ENCODE assay signal across 29 cellular contexts in the genomic region with DNA sequence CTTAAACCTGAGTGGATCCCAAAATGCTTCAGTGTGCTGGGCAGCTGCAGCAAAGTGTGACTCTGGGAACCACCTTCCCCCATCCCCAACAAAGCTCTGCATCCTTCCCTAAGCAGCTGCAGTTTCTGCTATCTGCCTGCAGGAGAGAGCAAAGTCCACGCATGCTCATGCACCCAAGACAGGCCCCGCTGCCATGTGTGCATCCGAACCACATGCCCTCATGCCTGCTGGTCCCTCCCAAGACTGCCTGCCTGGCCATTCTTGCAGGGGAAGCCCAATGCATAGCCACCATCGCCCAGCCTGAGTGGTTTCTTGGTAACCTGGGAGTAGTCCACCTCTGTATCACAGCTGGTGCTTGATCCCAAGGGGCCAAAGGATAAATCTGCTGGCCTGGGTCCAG.
DNase-seq lines count a peak whose midpoint lies in the region; ATAC-seq, FAIRE-seq and TF ChIP-seq lines count a peak whose summit lies in the region.
"Had no signal": no experiment of that assay in that cellular context is flagged by ENCODE, and none has a peak within 500 bp of the region (broad histone marks: within the 10 kb centered on the region; RNA-seq: fewer than 3 reads in every experiment).

No MANE protein-coding gene starts in this region.

- no peak overlapping the region for H2AFZ ChIP-seq in GM12878 (ENCODE audit: control insufficient read depth, low read depth, low read length)
- H2AFZ ChIP-seq: GM23248 had no signal

- H3K9ac ChIP-seq in GM12878 (ENCODE audit: control insufficient read depth, insufficient read depth, low read length), result no peak overlapping the region
- H3K9ac ChIP-seq: GM23248 had no signal

- RAD21 ChIA-PET in GM12878 (lab: Charles Lee; ENCODE audit: unreplicated experiment), result interaction anchor here (0.6 to 3.1 kb wide), 5 partner anchors 9 to 511 kb away, joined by 3 to 14 read pairs (median 4); no protein-coding TSS in a partner anchor

- H3K9me3 ChIP-seq in GM12878 (replicated peaks; ENCODE audit: control insufficient read depth, insufficient read depth, low read length) (peaks cover 2% of the 10 kb centered on the region; the same call in 2 of the 3 replicates), small intestine (ENCODE audit: control insufficient read depth, low read depth) (no peaks in the 10 kb centered on the region)
- H3K9me3 ChIP-seq: prostate gland, uterus had no signal

- POLR2A ChIA-PET in GM12878 (lab: Charles Lee), result no interaction called here

- in situ Hi-C loops in GM12878 (cut with MboI), result no loop called here

- no peak for TF ChIP-seq POLR2A in GM12878 (IDR thresholded peaks at IDR 0.05; ENCODE audit: low read depth, low read length)

- ATAC-seq in GM12878 (0 out of 3 replicates have a peak, but pooled peaks have one; percentile 8), HG02763 (IDR thresholded peaks at IDR 0.05; ENCODE audit: unreplicated experiment) (no peak)

- DNase-seq in GM12864 (ENCODE audit: low read depth), result no peak
- DNase-seq in HT-29 (ENCODE audit: low spot score), result peak; percentile 13
- DNase-seq in GM12878 (ENCODE audit: low read depth, low spot score), result no peak
- DNase-seq in small intestine, result peak; percentile 31
- no peak for DNase-seq in substantia nigra (lab: John Stamatoyannopoulos, UW)
- DNase-seq in 8988T, result no peak
- DNase-seq: activated CD8-positive, alpha-beta T cell treated with anti-CD3 and anti-CD28 coated beads, Interleukin-2, amount 10 ng/mL, durations not matched to agents 7 days and 5 days; anterior cingulate cortex; CD4-positive, alpha-beta T cell; effector CD8-positive, alpha-beta T cell; foreskin fibroblast; GF-D8; GM23248; IMR-90; naive B cell; NCI-H1092 treated with DMSO at 0.1 percent for 48 hours; NCI-H187; NCI-H2171 treated with DMSO at 0.1 percent for 48 hours; NCI-H524; RPMI8226; stimulated activated CD4-positive, alpha-beta T cell treated with anti-CD3 and anti-CD28 coated beads, Interleukin-15, amount 100 ng/mL, for 24 hours; stimulated activated naive CD4-positive, alpha-beta T cell treated with Interleukin-2 at 50 U/mL for 16 hours; uterus had no signal

- FAIRE-seq in GM12878 (lab: Jason Lieb, UNC) (no peak), small intestine (lab: Jason Lieb, UNC) (no peak)
- FAIRE-seq: bronchial epithelial cell, colon, GM12892 had no signal

- CTCF ChIA-PET in GM12878 (lab: Yijun Ruan, JAX), result interaction anchor here (0.6 to 3.8 kb wide), 19 partner anchors 8 to 622 kb away, joined by 3 to 25 read pairs (median 5); no protein-coding TSS in a partner anchor

- no TSS peak for BruUV-seq in GM12878 (replicated peaks; lab: Mats Ljungman, UMichigan)

- TF ChIP-seq CTCF in GM12864 (IDR thresholded peaks at IDR 0.05; ENCODE audit: low read depth, low read length, missing control alignments) (peak; percentile 31), GM12878 (IDR thresholded peaks at IDR 0.05 in 2 of 3, conservative IDR thresholded peaks at IDR 0.05 in 1 of 3; ENCODE audit: control insufficient read depth in 2 of 3, extremely low read depth in 1 of 3, insufficient read depth in 1 of 3, low read depth in 3 of 3, low read length in 3 of 3) (peak in 2 of 3 experiments; percentile 1 to 20; a peak in 1 of 6 replicates)

- H3K4me1 ChIP-seq in GM12878 (ENCODE audit: control insufficient read depth, insufficient read depth, low read length) (peaks cover 2% of the 10 kb centered on the region; the same call in 1 of the 2 replicates), small intestine (ENCODE audit: control insufficient read depth in 2 of 2, insufficient read depth in 1 of 2, low read depth in 1 of 2, low read length in 1 of 2) (no peaks in the 10 kb centered on the region)
- H3K4me1 ChIP-seq: SJSA1, uterus had no signal

- H4K20me1 ChIP-seq in GM12878 (ENCODE audit: control insufficient read depth, insufficient read depth), result no peaks in the 10 kb centered on the region

- 0 out of 2 replicates have a peak, but pooled peaks have one; percentile 6 for TF ChIP-seq RAD21 in GM12878 (IDR thresholded peaks at IDR 0.05; ENCODE audit: insufficient read depth, low read depth, low read length)

- TF ChIP-seq EP300 in GM12878 (IDR thresholded peaks at IDR 0.05; ENCODE audit: borderline replicate concordance in 1 of 2, control insufficient read depth in 1 of 2, low read depth in 2 of 2, low read length in 2 of 2), result no peak

- 75% methylated on average over 4 of the region's 4 CpGs for WGBS in GM12878 (ENCODE audit: insufficient coverage, insufficient replicate concordance, low lambda C conversion rate, missing lambda C conversion rate)
- 55 to 80% (median 56%) methylated on average over 4 of the region's 4 CpGs for WGBS in small intestine, 3 donors

- H3K36me3 ChIP-seq in GM12878 (ENCODE audit: control insufficient read depth in 2 of 2, insufficient read depth in 2 of 2, low read length in 1 of 2) (no peaks in the 10 kb centered on the region), small intestine (ENCODE audit: control insufficient read depth in 2 of 2, insufficient read depth in 2 of 2, low read length in 2 of 2) (no peaks in the 10 kb centered on the region)
- H3K36me3 ChIP-seq: prostate gland, SJSA1, uterus had no signal

- no peaks in the 10 kb centered on the region for H3K79me2 ChIP-seq in GM12878 (ENCODE audit: control insufficient read depth, insufficient read depth, low read length)

- no peak overlapping the region for H3K4me3 ChIP-seq in GM12864 (ENCODE audit: low read depth, low read length)
- no peak overlapping the region for H3K4me3 ChIP-seq in GM12878
- H3K4me3 ChIP-seq in small intestine (ENCODE audit: low read depth in 1 of 2, low read length in 2 of 2), result no peak overlapping the region
- H3K4me3 ChIP-seq: GM23248, prostate gland, SJSA1, uterus had no signal

- H3K27ac ChIP-seq in GM12878 (ENCODE audit: control insufficient read depth, insufficient read depth) (no peak overlapping the region), small intestine (ENCODE audit: low read depth in 1 of 2, low read length in 1 of 2) (no peak overlapping the region), substantia nigra (ENCODE audit: low read depth, low read length, poor library complexity, severe bottlenecking) (no peak overlapping the region)
- H3K27ac ChIP-seq: GM23248, prostate gland, SJSA1, uterus had no signal

- intact Hi-C loops in GM12878 (cut with micrococcal nuclease; ENCODE audit: unreplicated experiment), result loop anchor here (2.0 to 5.0 kb wide), 2 partner anchors 52 to 316 kb away; no protein-coding TSS in a partner anchor

- H3K27me3 ChIP-seq in GM12878 (replicated peaks in 1 of 2; ENCODE audit: control insufficient read depth in 2 of 2, insufficient read depth in 2 of 2, low read length in 1 of 2), result no peaks in the 10 kb centered on the region
- H3K27me3 ChIP-seq in small intestine (ENCODE audit: control insufficient read depth in 2 of 2, insufficient read depth in 2 of 2, low read length in 2 of 2), result no peaks in the 10 kb centered on the region
- H3K27me3 ChIP-seq: SJSA1, uterus had no signal

- no peak overlapping the region for H3K4me2 ChIP-seq in GM12878 (ENCODE audit: control insufficient read depth, insufficient read depth)

- SMC1A ChIA-PET in GM12878 (lab: Charles Lee; ENCODE audit: uncharacterized antibody, unreplicated experiment), result interaction anchor here (1.1 to 3.3 kb wide), 5 partner anchors 8 to 50 kb away, joined by 3 to 17 read pairs (median 3); no protein-coding TSS in a partner anchor

TF ChIP-seq in GM12878, 131 proteins besides CTCF, POLR2A, EP300 and RAD21:
- TF ChIP-seq, protein P1, sequence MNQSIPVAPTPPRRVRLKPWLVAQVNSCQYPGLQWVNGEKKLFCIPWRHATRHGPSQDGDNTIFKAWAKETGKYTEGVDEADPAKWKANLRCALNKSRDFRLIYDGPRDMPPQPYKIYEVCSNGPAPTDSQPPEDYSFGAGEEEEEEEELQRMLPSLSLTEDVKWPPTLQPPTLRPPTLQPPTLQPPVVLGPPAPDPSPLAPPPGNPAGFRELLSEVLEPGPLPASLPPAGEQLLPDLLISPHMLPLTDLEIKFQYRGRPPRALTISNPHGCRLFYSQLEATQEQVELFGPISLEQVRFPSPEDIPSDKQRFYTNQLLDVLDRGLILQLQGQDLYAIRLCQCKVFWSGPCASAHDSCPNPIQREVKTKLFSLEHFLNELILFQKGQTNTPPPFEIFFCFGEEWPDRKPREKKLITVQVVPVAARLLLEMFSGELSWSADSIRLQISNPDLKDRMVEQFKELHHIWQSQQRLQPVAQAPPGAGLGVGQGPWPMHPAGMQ (IDR thresholded peaks at IDR 0.05; ENCODE audit: borderline replicate concordance), result no peak
- no peak for TF ChIP-seq STAT1 (conservative IDR thresholded peaks at IDR 0.05)
- no peak for TF ChIP-seq RAD51 (IDR thresholded peaks at IDR 0.05)
- TF ChIP-seq CBX5 (IDR thresholded peaks at IDR 0.05; ENCODE audit: low read depth), result no peak
- TF ChIP-seq, protein P2, sequence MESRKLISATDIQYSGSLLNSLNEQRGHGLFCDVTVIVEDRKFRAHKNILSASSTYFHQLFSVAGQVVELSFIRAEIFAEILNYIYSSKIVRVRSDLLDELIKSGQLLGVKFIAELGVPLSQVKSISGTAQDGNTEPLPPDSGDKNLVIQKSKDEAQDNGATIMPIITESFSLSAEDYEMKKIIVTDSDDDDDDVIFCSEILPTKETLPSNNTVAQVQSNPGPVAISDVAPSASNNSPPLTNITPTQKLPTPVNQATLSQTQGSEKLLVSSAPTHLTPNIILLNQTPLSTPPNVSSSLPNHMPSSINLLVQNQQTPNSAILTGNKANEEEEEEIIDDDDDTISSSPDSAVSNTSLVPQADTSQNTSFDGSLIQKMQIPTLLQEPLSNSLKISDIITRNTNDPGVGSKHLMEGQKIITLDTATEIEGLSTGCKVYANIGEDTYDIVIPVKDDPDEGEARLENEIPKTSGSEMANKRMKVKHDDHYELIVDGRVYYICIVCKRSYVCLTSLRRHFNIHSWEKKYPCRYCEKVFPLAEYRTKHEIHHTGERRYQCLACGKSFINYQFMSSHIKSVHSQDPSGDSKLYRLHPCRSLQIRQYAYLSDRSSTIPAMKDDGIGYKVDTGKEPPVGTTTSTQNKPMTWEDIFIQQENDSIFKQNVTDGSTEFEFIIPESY (IDR thresholded peaks at IDR 0.05), result no peak
- TF ChIP-seq ATF7 (IDR thresholded peaks at IDR 0.05; ENCODE audit: low read depth), result no peak
- no peak for TF ChIP-seq CBX3 (IDR thresholded peaks at IDR 0.05; ENCODE audit: borderline replicate concordance, low read depth)
- no peak for TF ChIP-seq HCFC1 (IDR thresholded peaks at IDR 0.05; ENCODE audit: low read length)
- TF ChIP-seq NBN (IDR thresholded peaks at IDR 0.05), result no peak
- no peak for TF ChIP-seq CBFB (IDR thresholded peaks at IDR 0.05; ENCODE audit: low read depth)

Comparison
In these comparisons a context has a peak if more than half of its experiments do, and no peak if none do; other contexts are left out.
1. DNase-seq: peak in HT-29 (single experiment) and small intestine (single experiment); none in GM12864 (single experiment), GM12878 (single experiment), substantia nigra (0 of 49) and 8988T (single experiment).